Comparison of ENCODE assay signal across 19 cellular contexts in genomic region chr2:235627682-235628081, GRCh38.
DNase-seq lines count a peak whose midpoint lies in the region; ATAC-seq and TF ChIP-seq lines count a peak whose summit lies in the region.
"Had no signal": no experiment of that assay in that cellular context is flagged by ENCODE, and none has a peak within 500 bp of the region (broad histone marks: within the 10 kb centered on the region; RNA-seq: fewer than 3 reads in every experiment).

No MANE protein-coding gene starts in this region.

- H3K4me1 ChIP-seq in liver (ENCODE audit: control insufficient read depth in 4 of 4, insufficient read depth in 4 of 4, low read length in 3 of 4) (no peaks in the 10 kb centered on the region), right lobe of liver (no peaks in the 10 kb centered on the region), heart right ventricle (peaks cover 0 to 17% (median 12%) of the 10 kb centered on the region in 9 donors)
- H3K4me1 ChIP-seq: BE2C, Caco-2 had no signal

- H3K27me3 ChIP-seq in liver (ENCODE audit: control insufficient read depth in 4 of 4, insufficient read depth in 4 of 4, low read length in 3 of 4), result no peaks in the 10 kb centered on the region
- H3K27me3 ChIP-seq in right lobe of liver, result no peaks in the 10 kb centered on the region
- no peaks in the 10 kb centered on the region for H3K27me3 ChIP-seq in heart right ventricle
- H3K27me3 ChIP-seq: BE2C had no signal

- TF ChIP-seq CTCF in liver (IDR thresholded peaks at IDR 0.05; ENCODE audit: low read depth, low read length, missing input control) (no peak), right lobe of liver (IDR thresholded peaks at IDR 0.05) (no peak), heart right ventricle (IDR thresholded peaks at IDR 0.05) (no peak), osteocyte (IDR thresholded peaks at IDR 0.05) (no peak)

- 87% methylated on average over 4 of the region's 4 CpGs for WGBS in liver
- WGBS in right lobe of liver (ENCODE audit: insufficient coverage, low coverage, low lambda C conversion rate, missing lambda C conversion rate), result 57% methylated on average over 1 of the region's 4 CpGs
- WGBS in heart right ventricle, 2 donors, result 48 to 62% methylated on average over 4 of the region's 4 CpGs

- H3K9ac ChIP-seq in liver (ENCODE audit: low read depth in 1 of 2, low read length in 2 of 2), result no peak overlapping the region

- CTCF ChIA-PET in activated naive CD4-positive, alpha-beta T cell treated with anti-CD3 and anti-CD28 coated beads for 36 hours (lab: Charles Lee), result no interaction called here

- no peak overlapping the region for H3K4me3 Mint-ChIP-seq in osteocyte (ENCODE audit: unreplicated experiment)
- H3K4me3 Mint-ChIP-seq in activated naive CD4-positive, alpha-beta T cell treated with anti-CD3 and anti-CD28 coated beads for 36 hours, result no peak overlapping the region
- H3K4me3 Mint-ChIP-seq: CD4-positive, alpha-beta T cell had no signal

- no peaks in the 10 kb centered on the region for H3K27me3 Mint-ChIP-seq in osteocyte (ENCODE audit: unreplicated experiment)
- no peaks in the 10 kb centered on the region for H3K27me3 Mint-ChIP-seq in activated naive CD4-positive, alpha-beta T cell treated with anti-CD3 and anti-CD28 coated beads for 36 hours (ENCODE audit: low read depth)

- no peak overlapping the region for H3K4me3 ChIP-seq in liver (ENCODE audit: low read depth in 1 of 3, low read length in 3 of 3)
- no peak overlapping the region for H3K4me3 ChIP-seq in right lobe of liver
- H3K4me3 ChIP-seq in heart right ventricle, result no peak overlapping the region

- no peak for TF ChIP-seq POLR2A in right lobe of liver (IDR thresholded peaks at IDR 0.05)

- no peak for TF ChIP-seq RAD21 in liver (IDR thresholded peaks at IDR 0.05)

- peak overlapping the region; percentile 28 for H3K27ac Mint-ChIP-seq in osteocyte (ENCODE audit: unreplicated experiment)
- H3K27ac Mint-ChIP-seq in activated naive CD4-positive, alpha-beta T cell treated with anti-CD3 and anti-CD28 coated beads for 36 hours, result no peak overlapping the region
- H3K27ac Mint-ChIP-seq: CD4-positive, alpha-beta T cell had no signal

- ATAC-seq in right lobe of liver (no peak), heart right ventricle (peak in 7 of 8 donors; percentile 56 to 76 (median 61)), HG03354 (IDR thresholded peaks at IDR 0.05; ENCODE audit: poor library complexity, severe bottlenecking, unreplicated experiment) (no peak)
- ATAC-seq: PC-3 had no signal

- H3K27ac ChIP-seq in liver (ENCODE audit: low read depth in 1 of 2, low read length in 2 of 2), result no peak overlapping the region
- H3K27ac ChIP-seq in right lobe of liver, result no peak overlapping the region
- peak overlapping the region in 6 of 10 donors; percentile 28 to 65 (median 45) for H3K27ac ChIP-seq in heart right ventricle

- intact Hi-C loops in right lobe of liver (cut with DNase I), result no loop called here
- intact Hi-C loops in heart right ventricle (cut with DNase I), result loop anchor here in 1 of 10 donors (1.0 kb wide), 1 partner anchor 22 kb away; no protein-coding TSS in a partner anchor
- intact Hi-C loops in activated naive CD4-positive, alpha-beta T cell treated with anti-CD3 and anti-CD28 coated beads for 36 hours (cut with micrococcal nuclease), result no loop called here

- H3K9me3 ChIP-seq in liver (ENCODE audit: control insufficient read depth in 4 of 4, low read length in 3 of 4) (no peaks in the 10 kb centered on the region), right lobe of liver (no peaks in the 10 kb centered on the region), heart right ventricle (peaks cover 0 to 2% (median 0%) of the 10 kb centered on the region in 11 donors)
- H3K9me3 ChIP-seq: BE2C, Caco-2 had no signal

- no peaks in the 10 kb centered on the region for H3K36me3 ChIP-seq in liver (ENCODE audit: control insufficient read depth in 4 of 4, insufficient read depth in 3 of 4, low read depth in 1 of 4, low read length in 3 of 4)
- H3K36me3 ChIP-seq in right lobe of liver, result no peaks in the 10 kb centered on the region
- no peaks in the 10 kb centered on the region for H3K36me3 ChIP-seq in heart right ventricle
- H3K36me3 ChIP-seq: BE2C had no signal

- no peaks in the 10 kb centered on the region for H3K9me3 Mint-ChIP-seq in osteocyte (ENCODE audit: unreplicated experiment)
- H3K9me3 Mint-ChIP-seq in activated naive CD4-positive, alpha-beta T cell treated with anti-CD3 and anti-CD28 coated beads for 36 hours, result peaks cover 3% of the 10 kb centered on the region
- H3K9me3 Mint-ChIP-seq: CD4-positive, alpha-beta T cell had no signal

- DNase-seq in right lobe of liver, result no peak
- DNase-seq in heart right ventricle, result no peak
- no peak for DNase-seq in osteocyte (ENCODE audit: extremely low spot score, unreplicated experiment)
- no peak for DNase-seq in globus pallidus (ENCODE audit: low spot score)
- no peak for DNase-seq in activated naive CD4-positive, alpha-beta T cell treated with anti-CD3 and anti-CD28 coated beads for 36 hours
- DNase-seq: BE2C; Caco-2; CD4-positive, alpha-beta T cell; GDM1; MM.1S; NCI-H1092; NCI-H1436 treated with DMSO at 0.1 percent for 48 hours; NCI-H2081; NCI-H2171 treated with DMSO at 0.1 percent for 48 hours; NCI-H748 treated with DMSO at 0.1 percent for 48 hours; PC-3; RPMI8226 had no signal

- peaks cover 47% of the 10 kb centered on the region for H3K4me1 Mint-ChIP-seq in osteocyte (ENCODE audit: unreplicated experiment)
- H3K4me1 Mint-ChIP-seq in activated naive CD4-positive, alpha-beta T cell treated with anti-CD3 and anti-CD28 coated beads for 36 hours (ENCODE audit: low read depth), result no peaks in the 10 kb centered on the region

- no peaks in the 10 kb centered on the region for H3K36me3 Mint-ChIP-seq in osteocyte (ENCODE audit: unreplicated experiment)
- H3K36me3 Mint-ChIP-seq in activated naive CD4-positive, alpha-beta T cell treated with anti-CD3 and anti-CD28 coated beads for 36 hours (ENCODE audit: low read depth), result no peaks in the 10 kb centered on the region

TF ChIP-seq in liver, 16 proteins besides CTCF, POLR2A, EP300 and RAD21:
- peak; percentile 36 for TF ChIP-seq NR2F2 (IDR thresholded peaks at IDR 0.05)
- TF ChIP-seq FOXA1 (IDR thresholded peaks at IDR 0.05), result no peak
- TF ChIP-seq EGR1 (IDR thresholded peaks at IDR 0.05; ENCODE audit: low read depth in 2 of 2), result no peak
TF ChIP-seq in liver: peak in this region for 1.

Comparison
In these comparisons a context has a peak if more than half of its experiments do, and no peak if none do; other contexts are left out.
1. H3K27ac ChIP-seq: peak in heart right ventricle (6 of 10); none in liver (0 of 2) and right lobe of liver (0 of 3).
2. ATAC-seq: peak in heart right ventricle (7 of 8); none in right lobe of liver (0 of 4) and HG03354 (single experiment).